Comparison of ENCODE assay signal across 8 cellular contexts in genomic region chr2:120344991-120345975, GRCh38. TPM values are rescaled to one million over a fixed set of nuclear protein-coding genes. Genes with fewer than 3 reads are reported as not detected.
A peak's percentile ranks its signal among the peaks of the same experiment; 100 is the strongest.
DNase-seq lines count a peak whose midpoint lies in the region; ATAC-seq, FAIRE-seq and TF ChIP-seq lines count a peak whose summit lies in the region.

No MANE protein-coding gene starts in this region.

- H3K79me2 ChIP-seq in astrocyte (ENCODE audit: insufficient read depth, low read length) = no peaks in the 10 kb centered on the region
- no peaks in the 10 kb centered on the region for H3K79me2 ChIP-seq in keratinocyte (ENCODE audit: control insufficient read depth, insufficient read depth, low read length)

- no peaks in the 10 kb centered on the region for H3K9me3 ChIP-seq in astrocyte (ENCODE audit: insufficient read depth, low read depth, low read length)
- H3K9me3 ChIP-seq in keratinocyte (ENCODE audit: control insufficient read depth, low read depth, low read length) = no peaks in the 10 kb centered on the region
- no peaks in the 10 kb centered on the region for H3K9me3 ChIP-seq in subcutaneous abdominal adipose tissue (ENCODE audit: control insufficient read depth in 5 of 5, low read length in 5 of 5)

- peaks cover 7% of the 10 kb centered on the region for H3K4me1 Mint-ChIP-seq in astrocyte (ENCODE audit: low read depth, unreplicated experiment)

- DNase-seq in COR-L47 (lab: John Stamatoyannopoulos, UW) = peak; percentile 53
- no peak for DNase-seq in Jurkat, Clone E6-1 (ENCODE audit: low read depth, low spot score)
- no peak for DNase-seq in astrocyte (ENCODE audit: low read depth)
- DNase-seq in keratinocyte (ENCODE audit: low read depth, low spot score) = no peak
- DNase-seq in NCI-H524 treated with DMSO at 0.1 percent for 48 hours (lab: John Stamatoyannopoulos, UW) = no peak

- peaks cover 57% of the 10 kb centered on the region for H3K27me3 Mint-ChIP-seq in astrocyte (ENCODE audit: low read depth, unreplicated experiment)

- H4K20me1 ChIP-seq in astrocyte (ENCODE audit: insufficient read depth, low read length) (peaks cover 16% of the 10 kb centered on the region), keratinocyte (ENCODE audit: control insufficient read depth, extremely low read depth, insufficient read depth, low read length) (no peaks in the 10 kb centered on the region)

- no peaks in the 10 kb centered on the region for H3K9me3 Mint-ChIP-seq in astrocyte (ENCODE audit: unreplicated experiment)

- TF ChIP-seq CTCF in astrocyte (IDR thresholded peaks at IDR 0.05; ENCODE audit: insufficient read depth, low read depth, low read length) = no peak
- no peak for TF ChIP-seq CTCF in keratinocyte (optimal IDR thresholded peaks at IDR 0.05 in 1 of 3, IDR thresholded peaks at IDR 0.05 in 1 of 3, conservative IDR thresholded peaks at IDR 0.05 in 1 of 3; ENCODE audit: extremely low read depth in 1 of 3, insufficient read depth in 2 of 3, low read length in 3 of 3)

- peak overlapping the region; percentile 82 for H3K4me2 ChIP-seq in astrocyte (ENCODE audit: low read length)
- H3K4me2 ChIP-seq in keratinocyte (ENCODE audit: control insufficient read depth, extremely low read depth, insufficient read depth, low read depth, low read length) = peak overlapping the region; percentile 56

- H3K9ac ChIP-seq in astrocyte (ENCODE audit: low read length) = no peak overlapping the region
- no peak overlapping the region for H3K9ac ChIP-seq in keratinocyte (ENCODE audit: control insufficient read depth, extremely low read depth, insufficient read depth, low read length)
- peak overlapping the region in 2 of 5 donors; percentile 41 to 71 for H3K9ac ChIP-seq in subcutaneous abdominal adipose tissue (ENCODE audit: low read length in 5 of 5)

- H3K36me3 Mint-ChIP-seq in astrocyte (ENCODE audit: low read depth, unreplicated experiment) = no peaks in the 10 kb centered on the region

- no peaks in the 10 kb centered on the region for H3K36me3 ChIP-seq in astrocyte (ENCODE audit: insufficient read depth, low read length)
- no peaks in the 10 kb centered on the region for H3K36me3 ChIP-seq in keratinocyte (ENCODE audit: control insufficient read depth in 2 of 2, extremely low read depth in 1 of 2, insufficient read depth in 2 of 2, low read length in 2 of 2)
- peaks cover 0 to 16% (median 15%) of the 10 kb centered on the region in 5 donors for H3K36me3 ChIP-seq in subcutaneous abdominal adipose tissue (ENCODE audit: control insufficient read depth in 5 of 5, insufficient read depth in 5 of 5, low read length in 5 of 5)

- FAIRE-seq in astrocyte (lab: Jason Lieb, UNC) = no peak
- no peak for FAIRE-seq in keratinocyte (lab: Jason Lieb, UNC)

- peak overlapping the region; percentile 45 for H3K4me3 Mint-ChIP-seq in astrocyte (ENCODE audit: unreplicated experiment)

- no peak overlapping the region for H3K27ac Mint-ChIP-seq in astrocyte (ENCODE audit: unreplicated experiment)

- peaks cover 69% of the 10 kb centered on the region for H3K27me3 ChIP-seq in astrocyte (ENCODE audit: insufficient read depth, low read length)
- H3K27me3 ChIP-seq in keratinocyte (ENCODE audit: control insufficient read depth, extremely low read depth, insufficient read depth, low read length) = peaks cover 75% of the 10 kb centered on the region
- peaks cover 0 to 10% (median 0%) of the 10 kb centered on the region in 5 donors for H3K27me3 ChIP-seq in subcutaneous abdominal adipose tissue (ENCODE audit: control insufficient read depth in 5 of 5, insufficient read depth in 4 of 5, low read length in 5 of 5)

- peaks cover 7% of the 10 kb centered on the region for H3K4me1 ChIP-seq in astrocyte (ENCODE audit: insufficient read depth, low read length)
- H3K4me1 ChIP-seq in keratinocyte (ENCODE audit: control insufficient read depth, extremely low read depth, insufficient read depth, low read length) = peaks cover 3% of the 10 kb centered on the region
- H3K4me1 ChIP-seq in subcutaneous abdominal adipose tissue (ENCODE audit: control insufficient read depth in 5 of 5, insufficient read depth in 5 of 5, low read length in 5 of 5) = peaks cover 6 to 58% (median 41%) of the 10 kb centered on the region in 5 donors

- H3K4me3 ChIP-seq in Jurkat, Clone E6-1 (ENCODE audit: low read length) = peak overlapping the region; percentile 11; the same call in 1 of the 2 replicates
- H3K4me3 ChIP-seq in astrocyte (ENCODE audit: insufficient read depth, low read depth, low read length) (peak overlapping the region; percentile 17), keratinocyte (ENCODE audit: control insufficient read depth in 2 of 3, extremely low read depth in 1 of 3, insufficient read depth in 2 of 3, low read depth in 1 of 3, low read length in 3 of 3) (peak overlapping the region; percentile 11 to 20 (median 18)), subcutaneous abdominal adipose tissue (ENCODE audit: low read depth in 1 of 5, low read length in 5 of 5) (peak overlapping the region; percentile 40 to 79 (median 71))

- no peak overlapping the region for H3K27ac ChIP-seq in astrocyte (ENCODE audit: low read depth, low read length)
- H3K27ac ChIP-seq in keratinocyte (ENCODE audit: control insufficient read depth, insufficient read depth, low read length) = no peak overlapping the region
- H3K27ac ChIP-seq in subcutaneous abdominal adipose tissue (ENCODE audit: low read depth, low read length) = peak overlapping the region; percentile 84

- no peak for ATAC-seq in HG02763 (IDR thresholded peaks at IDR 0.05; ENCODE audit: unreplicated experiment)
- no peak for ATAC-seq in GM21825 (IDR thresholded peaks at IDR 0.05; ENCODE audit: unreplicated experiment)

- no peaks in the 10 kb centered on the region for H3K9me1 ChIP-seq in keratinocyte (ENCODE audit: control insufficient read depth, extremely low read depth, insufficient read depth, low read length)

- dilution Hi-C loops in keratinocyte (cut with MboI; ENCODE audit: extremely low pct_ligation_motif_present, low sequenced_read_pairs) = no loop called here

- H2AFZ ChIP-seq in astrocyte (ENCODE audit: low read depth, low read length) (peak overlapping the region; percentile 56), keratinocyte (ENCODE audit: control insufficient read depth, low read length) (peak overlapping the region; percentile 16)

RNA-seq across cellular contexts. Expression of gene INHBB, which starts 0.7 kb away (rescaled TPM):
- polyA plus RNA-seq in Jurkat, Clone E6-1 (2012; ENCODE audit: insufficient read depth, insufficient read length) = not detected
- total RNA-seq in astrocyte = 7.1 and 19.8 TPM in 2 replicates
- 0.01 to 0.02 TPM in 2 of 3 replicates, not detected in the other for polyA plus RNA-seq in keratinocyte
- polyA plus RNA-seq in keratinocyte (2011; ENCODE audit: low read depth) = 0.14 TPM
- not detected in 2 replicates for polyA plus RNA-seq in keratinocyte (2011; cell fraction: cytosol; rRNA removed)
- polyA plus RNA-seq in keratinocyte (2011; cell fraction: nucleus; rRNA removed) = 0.11 TPM in 1 of 2 replicates, not detected in the other
- 0.32 TPM in 1 of 2 replicates, not detected in the other for polyA plus RNA-seq in keratinocyte (2012; ENCODE audit: low replicate concordance)
- polyA minus RNA-seq in keratinocyte = not detected in 3 replicates
- not detected for polyA minus RNA-seq in keratinocyte (2011; cell fraction: cytosol; rRNA and poly(A)+ RNA removed)
- not detected in 2 replicates for polyA minus RNA-seq in keratinocyte (2011; cell fraction: nucleus; rRNA and poly(A)+ RNA removed)

Comparison
In these comparisons a context has a peak if more than half of its experiments do, and no peak if none do; other contexts are left out.
1. H3K4me3 ChIP-seq: peak in every context shown above with its lines; median percentile 71 in subcutaneous abdominal adipose tissue; 18 in keratinocyte; 17 in astrocyte; 11 in Jurkat, Clone E6-1.